8 cellular contexts compared by ENCODE assay signal in genomic region chr11:2097356-2097997, GRCh38. TPM values are rescaled to one million over a fixed set of nuclear protein-coding genes. Genes with fewer than 3 reads are reported as not detected.
A peak's percentile ranks its signal among the peaks of the same experiment; 100 is the strongest.
DNase-seq lines count a peak whose midpoint lies in the region; ATAC-seq and TF ChIP-seq lines count a peak whose summit lies in the region.

No MANE protein-coding gene starts in this region.

- H3K9ac ChIP-seq in adipocyte (ENCODE audit: low read length), result peak overlapping the region; percentile 71

- H3K36me3 ChIP-seq in adipocyte (ENCODE audit: control insufficient read depth, insufficient read depth, low read length, severe bottlenecking), result no peaks in the 10 kb centered on the region

- TF ChIP-seq POLR2A in GM18505 (IDR thresholded peaks at IDR 0.05; ENCODE audit: borderline replicate concordance, extremely low read depth, insufficient read depth, insufficient read length), result no peak

- H3K9me3 ChIP-seq in adipocyte (ENCODE audit: control insufficient read depth, low read length), result peaks cover 6% of the 10 kb centered on the region

- ATAC-seq in sciatic nerve, result peak; percentile 92
- ATAC-seq in GM18505 (IDR thresholded peaks at IDR 0.05; ENCODE audit: unreplicated experiment), result no peak
- ATAC-seq in SK-N-SH treated with all-trans-retinoic acid at 6 μM for 48 hours, result no peak

- H3K27me3 ChIP-seq in adipocyte (replicated peaks; ENCODE audit: control insufficient read depth, insufficient read depth, low read length), result peaks cover 14% of the 10 kb centered on the region

- peaks cover 45% of the 10 kb centered on the region for H3K4me1 ChIP-seq in adipocyte (ENCODE audit: control insufficient read depth, insufficient read depth, low read length)

- intact Hi-C loops in sciatic nerve (cut with DNase I), result no loop called here

- peak overlapping the region; percentile 44 for H3K4me3 ChIP-seq in adipocyte (ENCODE audit: low read length)

- peak; percentile 65 for DNase-seq in GM03348 (ENCODE audit: low spot score)
- DNase-seq in adipocyte (ENCODE audit: low read depth), result peak; percentile 94
- DNase-seq in hepatic stellate cell (ENCODE audit: low spot score), result peak; percentile 93
- peak; percentile 83 for DNase-seq in sciatic nerve (ENCODE audit: low spot score)
- no peak for DNase-seq in NCI-H2171 treated with DMSO at 0.1 percent for 48 hours (lab: John Stamatoyannopoulos, UW)
- no peak for DNase-seq in NCI-H187 (lab: John Stamatoyannopoulos, UW)

TF ChIP-seq in SK-N-SH treated with all-trans-retinoic acid at 6 μM for 48 hours, 23 proteins besides CTCF, POLR2A, EP300 and RAD21:
- no peak for TF ChIP-seq RARB (CRISPR knock-in tag; IDR thresholded peaks at IDR 0.05)
- no peak for TF ChIP-seq CREB5 (CRISPR knock-in tag; IDR thresholded peaks at IDR 0.05; ENCODE audit: low read depth)
TF ChIP-seq in SK-N-SH treated with all-trans-retinoic acid at 6 μM for 48 hours: peak in this region for 0.

RNA-seq across cellular contexts. Expression of gene IGF2, which starts 41.7 kb away (rescaled TPM):
- 473 TPM for total RNA-seq in sciatic nerve

Comparison
In these comparisons a context has a peak if more than half of its experiments do, and no peak if none do; other contexts are left out.
1. DNase-seq: peak in GM03348 (single experiment), adipocyte (single experiment), hepatic stellate cell (single experiment) and sciatic nerve (single experiment); none in NCI-H2171 treated with DMSO at 0.1 percent for 48 hours (single experiment) and NCI-H187 (0 of 2).